8 cellular contexts compared by ENCODE assay signal in genomic region chr3:112561085-112561692, GRCh38. TPM values are rescaled to one million over a fixed set of nuclear protein-coding genes. Genes with fewer than 3 reads are reported as not detected.
DNase-seq lines count a peak whose midpoint lies in the region; ATAC-seq and TF ChIP-seq lines count a peak whose summit lies in the region.

No MANE protein-coding gene starts in this region.

- H3K4me1 Mint-ChIP-seq in dendritic cell treated with granulocyte-macrophage colony-stimulating factor and Interleukin-4, amounts not matched to agents 40 ng/mL and 50 ng/mL, for 4 days (ENCODE audit: low read depth): peaks cover 19% of the 10 kb centered on the region

- no peaks in the 10 kb centered on the region for H3K9me3 Mint-ChIP-seq in dendritic cell treated with granulocyte-macrophage colony-stimulating factor and Interleukin-4, amounts not matched to agents 40 ng/mL and 50 ng/mL, for 4 days

- no peaks in the 10 kb centered on the region for H3K27me3 Mint-ChIP-seq in dendritic cell treated with granulocyte-macrophage colony-stimulating factor and Interleukin-4, amounts not matched to agents 40 ng/mL and 50 ng/mL, for 4 days

- peak overlapping the region; percentile 89 for H3K4me3 Mint-ChIP-seq in dendritic cell treated with granulocyte-macrophage colony-stimulating factor and Interleukin-4, amounts not matched to agents 40 ng/mL and 50 ng/mL, for 4 days

- POLR2A ChIA-PET in AG04450 (lab: Yijun Ruan, JAX): interaction anchor here (0.6 to 0.9 kb wide), 3 partner anchors 80 to 452 kb away, joined by 3 to 4 read pairs (median 4); no protein-coding TSS in a partner anchor

- peaks cover 60% of the 10 kb centered on the region for H3K36me3 Mint-ChIP-seq in dendritic cell treated with granulocyte-macrophage colony-stimulating factor and Interleukin-4, amounts not matched to agents 40 ng/mL and 50 ng/mL, for 4 days (ENCODE audit: low read depth)

- no peak for TF ChIP-seq POLR2A in right lobe of liver (IDR thresholded peaks at IDR 0.05)

- H3K27ac Mint-ChIP-seq in dendritic cell treated with granulocyte-macrophage colony-stimulating factor and Interleukin-4, amounts not matched to agents 40 ng/mL and 50 ng/mL, for 4 days: peak overlapping the region; percentile 96

- H3K27me3 ChIP-seq in AG04450 (ENCODE audit: control insufficient read depth, insufficient read depth, low read length) (no peaks in the 10 kb centered on the region), right lobe of liver (no peaks in the 10 kb centered on the region)

- H3K9me3 ChIP-seq in AG04450 (ENCODE audit: control insufficient read depth, insufficient read depth, low read length) (no peaks in the 10 kb centered on the region; the same call in 1 of the 2 replicates), right lobe of liver (no peaks in the 10 kb centered on the region)

- peak; percentile 16 for ATAC-seq in GM18519 (IDR thresholded peaks at IDR 0.05; ENCODE audit: low FRiP score, unreplicated experiment)
- ATAC-seq in HG03045 (IDR thresholded peaks at IDR 0.05; ENCODE audit: unreplicated experiment): peak; percentile 30
- peak; percentile 60 to 75 (median 72) for ATAC-seq in right lobe of liver

- intact Hi-C loops in dendritic cell treated with granulocyte-macrophage colony-stimulating factor and Interleukin-4, amounts not matched to agents 40 ng/mL and 50 ng/mL, for 4 days (cut with micrococcal nuclease): loop anchor here (5.0 kb wide), 1 partner anchor 251 kb away; no protein-coding TSS in a partner anchor
- intact Hi-C loops in right lobe of liver (cut with DNase I): no loop called here

- TF ChIP-seq CTCF in AG04450 (IDR thresholded peaks at IDR 0.05; ENCODE audit: low read depth, low read length) (no peak), right lobe of liver (IDR thresholded peaks at IDR 0.05) (no peak)

- peaks cover 0 to 26% (median 5%) of the 10 kb centered on the region in 4 donors for H3K4me1 ChIP-seq in right lobe of liver

- H3K4me3 ChIP-seq in AG04450 (ENCODE audit: low read depth, low read length) (peak overlapping the region; percentile 95), right lobe of liver (peak overlapping the region; percentile 78 to 96 (median 94))

- CTCF ChIA-PET in AG04450 (lab: Charles Lee): interaction anchor here (0.6 to 1.3 kb wide), 4 partner anchors 30 to 1277 kb away, joined by 3 to 5 read pairs (median 3); no protein-coding TSS in a partner anchor

- no peaks in the 10 kb centered on the region for H3K36me3 ChIP-seq in right lobe of liver

- peak overlapping the region; percentile 99 for H3K27ac ChIP-seq in AG04450 (ENCODE audit: low read depth, low read length)
- peak overlapping the region; percentile 93 to 95 (median 94) for H3K27ac ChIP-seq in right lobe of liver

- under 1% methylated on average over 19 of the region's 44 CpGs for WGBS in right lobe of liver (ENCODE audit: insufficient coverage, low coverage, low lambda C conversion rate, missing lambda C conversion rate)

- DNase-seq in AG04450 (ENCODE audit: low read depth, low spot score): peak; percentile 61
- peak; percentile 62 for DNase-seq in NCI-H2196 treated with DMSO at 0.1 percent for 48 hours (lab: John Stamatoyannopoulos, UW; ENCODE audit: unreplicated experiment)
- DNase-seq in activated CD4-positive, CD25-positive, alpha-beta regulatory T cell treated with anti-CD3 and anti-CD28 coated beads, Interleukin-2, amount 50 U/mL, for 72 hours: peak; percentile 66
- peak; percentile 67 to 72 (median 69) for DNase-seq in right lobe of liver
- peak; percentile 76 for DNase-seq in stimulated activated CD4-positive, alpha-beta T cell treated with anti-CD3 and anti-CD28 coated beads, Interleukin-4, amount 100 ng/mL, for 24 hours

RNA-seq across cellular contexts. Expression of gene ATG3, which starts 0.6 kb away (rescaled TPM):
- polyA plus RNA-seq in AG04450 (2011; rRNA removed): 44.5 and 60.7 TPM in 2 replicates
- polyA minus RNA-seq in AG04450 (2011; rRNA and poly(A)+ RNA removed): 33.4 and 47.0 TPM in 2 replicates
- 10 to 100 TPM; 19.9 to 57.8 (median 27.1) TPM for total RNA-seq in right lobe of liver

RNA-seq across cellular contexts. Expression of gene SLC35A5, which starts 0.7 kb away (rescaled TPM):
- 40.5 and 53.6 TPM in 2 replicates for polyA plus RNA-seq in AG04450 (2011; rRNA removed)
- 28.7 and 34.8 TPM in 2 replicates for polyA minus RNA-seq in AG04450 (2011; rRNA and poly(A)+ RNA removed)
- 10 to 100 TPM; 12.2 to 24.0 (median 17.7) TPM for total RNA-seq in right lobe of liver

Comparison
In these comparisons a context has a peak if more than half of its experiments do, and no peak if none do; other contexts are left out.
1. Peak in every context shown above with its lines: DNase-seq, ATAC-seq, H3K4me3 ChIP-seq and H3K27ac ChIP-seq.
2. ATAC-seq: peak in every context shown above with its lines; median percentile 72 in right lobe of liver; 30 in HG03045; 16 in GM18519.